ENCODE assay signal across 1 cellular context in the genomic region with DNA sequence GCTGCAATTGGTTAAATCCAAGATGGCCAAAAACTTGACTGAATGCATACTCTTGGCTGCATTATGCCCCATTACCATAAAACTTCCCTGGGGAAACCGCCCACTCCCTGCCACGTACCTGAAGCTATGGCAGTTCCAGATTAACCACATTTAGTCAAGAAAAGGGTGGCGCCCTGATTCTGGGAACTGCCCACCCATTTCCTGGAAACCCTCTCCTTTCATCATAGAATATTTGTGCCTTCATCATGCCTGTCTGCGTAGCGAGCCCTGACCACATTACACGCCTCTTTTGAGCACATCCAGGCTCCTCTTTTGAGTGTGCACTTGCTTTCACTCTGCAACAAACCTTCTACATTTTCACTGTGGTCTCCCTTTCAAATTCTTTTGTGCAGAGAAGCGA.
TF ChIP-seq lines count a peak whose summit lies in the region.

No MANE protein-coding gene starts in this region.

TF ChIP-seq in SK-N-SH, 30 proteins besides CTCF, POLR2A, EP300 and RAD21 (continued from another document):
- no peak for TF ChIP-seq FOXM1 (IDR thresholded peaks at IDR 0.05; ENCODE audit: low read depth)
